Comparison of ENCODE assay signal across 10 cellular contexts in genomic region chr16:29665294-29666077, GRCh38. TPM values are rescaled to one million over a fixed set of nuclear protein-coding genes. Genes with fewer than 3 reads are reported as not detected.
DNase-seq lines count a peak whose midpoint lies in the region; ATAC-seq and TF ChIP-seq lines count a peak whose summit lies in the region.
"Had no signal": no experiment of that assay in that cellular context is flagged by ENCODE, and none has a peak within 500 bp of the region (broad histone marks: within the 10 kb centered on the region; RNA-seq: fewer than 3 reads in every experiment).

No MANE protein-coding gene starts in this region.

- peak overlapping the region; percentile 78 for H3K4me3 ChIP-seq in OCI-LY7 (ENCODE audit: low read depth, low read length, poor library complexity, severe bottlenecking)

- no TSS peak for BruUV-seq in OCI-LY7 (replicated peaks; lab: Mats Ljungman, UMichigan)

- no peaks in the 10 kb centered on the region for H3K9me3 ChIP-seq in OCI-LY7 (ENCODE audit: low read length)

- H3K27ac Mint-ChIP-seq in natural killer cell, result peak overlapping the region; percentile 92 to 99

- H3K9me2 ChIP-seq in OCI-LY7 (ENCODE audit: insufficient read depth, low read length), result no peaks in the 10 kb centered on the region

- POLR2A ChIA-PET in OCI-LY7 (lab: Charles Lee), result interaction anchor here (0.5 to 1.3 kb wide), 2 partner anchors 11 to 30 kb away, joined by 3 to 6 read pairs; no protein-coding TSS in a partner anchor

- peak overlapping the region; percentile 17; the same call in 1 of the 2 replicates for H2AFZ ChIP-seq in OCI-LY7 (ENCODE audit: low read length)

- H3K27ac ChIP-seq in OCI-LY7 (ENCODE audit: low read depth, low read length, poor library complexity, severe bottlenecking), result peak overlapping the region; percentile 81

- ATAC-seq in natural killer cell (peak; percentile 29 to 51 (median 35)), HG03196 (IDR thresholded peaks at IDR 0.05; ENCODE audit: unreplicated experiment) (no peak), GM18907 (IDR thresholded peaks at IDR 0.05; ENCODE audit: unreplicated experiment) (no peak), HG03460 (IDR thresholded peaks at IDR 0.05; ENCODE audit: unreplicated experiment) (no peak)

- H3K9me3 Mint-ChIP-seq in natural killer cell, result no peaks in the 10 kb centered on the region

- H3K4me1 Mint-ChIP-seq in natural killer cell, result peaks cover 56 to 87% of the 10 kb centered on the region in 2 donors

- TF ChIP-seq CTCF in OCI-LY7 (conservative IDR thresholded peaks at IDR 0.05; ENCODE audit: low read length) (no peak), natural killer cell (IDR thresholded peaks at IDR 0.05) (no peak)

- H3K79me2 ChIP-seq in OCI-LY7 (ENCODE audit: insufficient read depth, low read depth, low read length), result peaks cover 66% of the 10 kb centered on the region

- CTCF ChIA-PET in OCI-LY7 (lab: Charles Lee; ENCODE audit: unreplicated experiment), result no interaction called here

- DNase-seq in CD1c-positive myeloid dendritic cell (ENCODE audit: extremely low spot score), result peak; percentile 28
- peak; percentile 40 for DNase-seq in OCI-LY7 (ENCODE audit: low spot score)
- DNase-seq in activated naive CD4-positive, alpha-beta T cell treated with anti-CD3 and anti-CD28 coated beads, Interleukin-2, amount 50 U/mL, for 16 hours, result peak; percentile 27
- peak; percentile 36 for DNase-seq in natural killer cell
- DNase-seq in medulla oblongata (ENCODE audit: extremely low spot score), result no peak
- DNase-seq: NCI-H2029 had no signal

- peaks cover 9% of the 10 kb centered on the region for H3K36me3 Mint-ChIP-seq in natural killer cell

- peaks cover 39% of the 10 kb centered on the region for H3K4me1 ChIP-seq in OCI-LY7 (ENCODE audit: insufficient read depth, low read length, poor library complexity, severe bottlenecking)

- no peaks in the 10 kb centered on the region for H4K20me1 ChIP-seq in OCI-LY7 (ENCODE audit: insufficient read depth, low read length)

- H3K4me2 ChIP-seq in OCI-LY7 (ENCODE audit: low read length), result peak overlapping the region; percentile 99

- peaks cover 17% of the 10 kb centered on the region; the same call in 1 of the 2 replicates for H3K36me3 ChIP-seq in OCI-LY7 (ENCODE audit: insufficient read depth, low read length)

- H3K4me3 Mint-ChIP-seq in natural killer cell, result peak overlapping the region; percentile 99

- intact Hi-C loops in OCI-LY7 (cut with micrococcal nuclease; ENCODE audit: unreplicated experiment), result loop anchor here (10.0 kb wide), 1 partner anchor 61 kb away; no protein-coding TSS in a partner anchor
- intact Hi-C loops in natural killer cell (cut with micrococcal nuclease), result loop anchor here (10.0 kb wide), 2 partner anchors 61 to 79 kb away; partner anchors contain the start of gene C16orf54

- H3K27me3 Mint-ChIP-seq in natural killer cell (ENCODE audit: low read depth in 2 of 2), result no peaks in the 10 kb centered on the region

RNA-seq across cellular contexts. Expression of gene SPN, which starts 2.4 kb away (rescaled TPM):
- total RNA-seq in OCI-LY7 (2014; rRNA removed; shearing (Covaris generic)), result 43.6 and 59.4 TPM in 2 replicates
- total RNA-seq in OCI-LY7 (2022) (87.6 and 90.5 TPM in 2 replicates), natural killer cell (100 to 1,000 TPM; 373 to 439 (median 435) TPM)
- total RNA-seq: dermis microvascular lymphatic vessel endothelial cell had no signal

RNA-seq across cellular contexts. Expression of gene QPRT, which starts 13.5 kb away (rescaled TPM):
- 9.4 and 10.6 TPM in 2 replicates for total RNA-seq in OCI-LY7 (2014; rRNA removed; shearing (Covaris generic))
- 12.6 and 15.8 TPM in 2 replicates for total RNA-seq in OCI-LY7 (2022)
- 1 to 10 TPM; 2.5 to 6.3 (median 4.7) TPM for total RNA-seq in natural killer cell

Comparison
In these comparisons a context has a peak if more than half of its experiments do, and no peak if none do; other contexts are left out.
1. ATAC-seq: peak in natural killer cell (3 of 3); none in HG03196 (single experiment), GM18907 (single experiment) and HG03460 (single experiment).
2. RNA of gene SPN, which starts 2.4 kb away (total RNA-seq): 373 to 439 TPM in natural killer cell; 43.6 to 90.5 TPM in OCI-LY7; every median in the first group is over 4 times any median in the second.